Comparison of ENCODE assay signal across 8 cellular contexts in the genomic region with DNA sequence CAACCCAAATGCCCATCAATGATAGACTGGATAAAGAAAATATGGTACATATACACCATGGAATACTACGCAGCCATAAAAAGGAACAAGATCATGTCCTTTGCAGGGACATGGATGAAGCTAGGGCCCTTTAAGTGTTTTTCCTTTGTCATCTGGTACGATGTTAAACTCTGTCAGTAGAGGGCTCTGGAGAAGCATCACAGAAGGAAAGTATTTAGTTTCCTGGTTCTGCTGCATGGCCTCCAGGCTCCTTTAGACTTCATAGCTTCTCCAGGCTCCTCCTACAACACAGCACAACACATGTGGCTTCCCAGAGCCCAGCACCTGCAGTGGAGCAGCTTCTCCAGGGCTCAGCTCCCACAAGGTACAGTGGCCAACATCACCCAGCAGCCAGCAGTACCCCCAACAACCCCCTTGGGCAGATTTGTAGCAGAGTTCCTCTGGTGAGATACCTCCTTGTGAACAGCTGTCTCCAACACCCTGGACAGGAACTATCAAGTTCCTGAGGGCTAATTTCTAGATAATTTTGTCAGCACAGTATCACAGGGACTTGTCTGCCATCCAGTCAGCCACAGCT.
DNase-seq lines count a peak whose midpoint lies in the region; ATAC-seq, FAIRE-seq and TF ChIP-seq lines count a peak whose summit lies in the region.

No MANE protein-coding gene starts in this region.

- no peaks in the 10 kb centered on the region for H3K36me3 ChIP-seq in astrocyte (ENCODE audit: insufficient read depth, low read length)

- no peak for DNase-seq in activated T-cell treated with anti-CD3 and anti-CD28 coated beads, Interleukin-2, amount 50 U/mL, for 72 hours
- DNase-seq in activated T-cell treated with anti-CD3 and anti-CD28 coated beads for 4 hours, result no peak
- peak; percentile 6 for DNase-seq in astrocyte (ENCODE audit: low read depth)
- DNase-seq in myocyte (ENCODE audit: low read depth), result peak; percentile 66
- no peak for DNase-seq in stimulated activated CD4-positive, alpha-beta T cell treated with anti-CD3 and anti-CD28 coated beads, Interleukin-2, amount 100 ng/mL, for 48 hours
- no peak for DNase-seq in NCI-H1092 treated with DMSO at 0.1 percent for 48 hours (lab: John Stamatoyannopoulos, UW)
- DNase-seq in midbrain (lab: John Stamatoyannopoulos, UW), result no peak

- H3K4me1 ChIP-seq in astrocyte (ENCODE audit: insufficient read depth, low read length), result no peaks in the 10 kb centered on the region

- H3K4me3 Mint-ChIP-seq in activated T-cell treated with anti-CD3 and anti-CD28 coated beads, Interleukin-2, amount 50 U/mL, for 72 hours, result no peak overlapping the region
- no peak overlapping the region for H3K4me3 Mint-ChIP-seq in astrocyte (ENCODE audit: unreplicated experiment)

- H3K27ac ChIP-seq in astrocyte (ENCODE audit: low read depth, low read length), result no peak overlapping the region

- no peaks in the 10 kb centered on the region for H3K79me2 ChIP-seq in astrocyte (ENCODE audit: insufficient read depth, low read length)

- peak; percentile 45 to 69 for ATAC-seq in activated T-cell treated with anti-CD3 and anti-CD28 coated beads, Interleukin-2, amount 50 U/mL, for 72 hours (replicated peaks in 1 of 2)
- ATAC-seq in HG03520 (IDR thresholded peaks at IDR 0.05; ENCODE audit: unreplicated experiment), result peak; percentile 52

- no peaks in the 10 kb centered on the region for H3K9me3 Mint-ChIP-seq in activated T-cell treated with anti-CD3 and anti-CD28 coated beads, Interleukin-2, amount 50 U/mL, for 72 hours
- peaks cover 5% of the 10 kb centered on the region for H3K9me3 Mint-ChIP-seq in astrocyte (ENCODE audit: unreplicated experiment)

- H3K27me3 ChIP-seq in astrocyte (ENCODE audit: insufficient read depth, low read length), result no peaks in the 10 kb centered on the region

- FAIRE-seq in astrocyte (lab: Jason Lieb, UNC), result no peak

- H2AFZ ChIP-seq in astrocyte (ENCODE audit: low read depth, low read length), result no peak overlapping the region

- H4K20me1 ChIP-seq in astrocyte (ENCODE audit: insufficient read depth, low read length), result no peaks in the 10 kb centered on the region

- TF ChIP-seq CTCF in astrocyte (IDR thresholded peaks at IDR 0.05; ENCODE audit: insufficient read depth, low read depth, low read length), result no peak

- H3K36me3 Mint-ChIP-seq in activated T-cell treated with anti-CD3 and anti-CD28 coated beads, Interleukin-2, amount 50 U/mL, for 72 hours (ENCODE audit: insufficient read depth in 2 of 2), result no peaks in the 10 kb centered on the region
- no peaks in the 10 kb centered on the region for H3K36me3 Mint-ChIP-seq in astrocyte (ENCODE audit: low read depth, unreplicated experiment)

- H3K9ac ChIP-seq in astrocyte (ENCODE audit: low read length), result no peak overlapping the region

- H3K4me3 ChIP-seq in astrocyte (ENCODE audit: insufficient read depth, low read depth, low read length), result no peak overlapping the region

- H3K4me1 Mint-ChIP-seq in activated T-cell treated with anti-CD3 and anti-CD28 coated beads, Interleukin-2, amount 50 U/mL, for 72 hours (ENCODE audit: low read depth), result no peaks in the 10 kb centered on the region
- H3K4me1 Mint-ChIP-seq in astrocyte (ENCODE audit: low read depth, unreplicated experiment), result peaks cover 7% of the 10 kb centered on the region

- H3K9me3 ChIP-seq in astrocyte (ENCODE audit: insufficient read depth, low read depth, low read length), result no peaks in the 10 kb centered on the region

- peaks cover 3% of the 10 kb centered on the region for H3K27me3 Mint-ChIP-seq in activated T-cell treated with anti-CD3 and anti-CD28 coated beads, Interleukin-2, amount 50 U/mL, for 72 hours (ENCODE audit: low read depth)
- H3K27me3 Mint-ChIP-seq in astrocyte (ENCODE audit: low read depth, unreplicated experiment), result peaks cover 19% of the 10 kb centered on the region

- no peak overlapping the region for H3K4me2 ChIP-seq in astrocyte (ENCODE audit: low read length)

- no peak overlapping the region for H3K27ac Mint-ChIP-seq in activated T-cell treated with anti-CD3 and anti-CD28 coated beads, Interleukin-2, amount 50 U/mL, for 72 hours
- H3K27ac Mint-ChIP-seq in astrocyte (ENCODE audit: unreplicated experiment), result no peak overlapping the region

Comparison
In these comparisons a context has a peak if more than half of its experiments do, and no peak if none do; other contexts are left out.
1. DNase-seq: peak in astrocyte (single experiment) and myocyte (single experiment); none in activated T-cell treated with anti-CD3 and anti-CD28 coated beads, Interleukin-2, amount 50 U/mL, for 72 hours (0 of 2), activated T-cell treated with anti-CD3 and anti-CD28 coated beads for 4 hours (single experiment), stimulated activated CD4-positive, alpha-beta T cell treated with anti-CD3 and anti-CD28 coated beads, Interleukin-2, amount 100 ng/mL, for 48 hours (0 of 2), NCI-H1092 treated with DMSO at 0.1 percent for 48 hours (single experiment) and midbrain (single experiment).